ENCODE assay signal across 15 cellular contexts in the genomic region with DNA sequence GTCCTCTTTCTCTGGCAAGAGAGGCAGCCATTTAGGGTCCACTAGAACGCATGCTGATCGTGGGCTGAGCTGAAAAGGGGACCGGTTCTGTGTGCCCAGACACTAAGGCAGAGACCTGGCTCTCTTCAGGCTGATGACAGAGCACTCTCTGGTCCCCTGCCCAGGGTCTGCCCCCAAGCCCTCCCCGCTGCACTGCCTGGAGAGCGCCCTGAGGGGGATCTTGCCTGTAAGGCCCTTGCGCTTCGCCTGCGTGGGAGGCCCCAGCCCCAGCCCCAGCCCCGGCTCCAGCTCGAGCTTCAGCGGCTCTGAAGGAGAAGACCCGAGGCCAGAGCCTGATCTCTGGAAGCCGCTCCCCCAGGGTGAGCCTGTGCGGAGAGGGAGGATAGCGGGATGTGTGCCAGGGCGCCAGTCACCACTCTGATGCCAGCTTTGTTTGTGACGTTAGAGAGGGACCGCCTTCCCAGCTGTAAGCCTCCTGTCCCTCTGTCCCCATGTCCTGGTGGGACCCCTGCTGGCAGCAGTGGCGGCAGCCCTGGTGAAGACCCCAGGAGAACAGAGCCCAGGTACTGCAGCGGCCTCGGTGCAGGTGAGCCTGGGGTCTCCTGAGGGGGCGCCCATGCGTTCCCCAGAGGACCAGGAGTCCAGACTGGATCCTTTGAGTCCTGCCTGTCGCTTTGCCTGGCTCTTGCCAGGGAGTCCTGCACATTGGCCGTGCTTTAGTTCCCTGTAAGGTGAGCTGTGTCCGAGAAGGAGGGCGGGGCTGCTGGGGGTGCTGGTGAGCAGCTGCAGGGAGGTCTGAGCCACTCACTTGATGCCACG. TPM values are rescaled to one million over a fixed set of nuclear protein-coding genes. Genes with fewer than 3 reads are reported as not detected.
DNase-seq lines count a peak whose midpoint lies in the region; ATAC-seq lines count a peak whose summit lies in the region.
"Had no signal": no experiment of that assay in that cellular context is flagged by ENCODE, and none has a peak within 500 bp of the region (broad histone marks: within the 10 kb centered on the region; RNA-seq: fewer than 3 reads in every experiment).

No MANE protein-coding gene starts in this region.

- peak overlapping the region in 1 of 3 donors; percentile 29 for H3K4me3 ChIP-seq in skeletal muscle tissue (ENCODE audit: low read length in 3 of 3)

- peaks cover 25 to 36% (median 26%) of the 10 kb centered on the region in 3 donors for H3K4me1 ChIP-seq in skeletal muscle tissue (ENCODE audit: control insufficient read depth in 3 of 3, insufficient read depth in 3 of 3, low read length in 3 of 3)

- DNase-seq in NCI-H1694 (lab: John Stamatoyannopoulos, UW), result peak; percentile 94
- DNase-seq in inferior parietal cortex (ENCODE audit: extremely low spot score), result peak; percentile 30
- no peak for DNase-seq in activated CD8-positive, alpha-beta memory T cell treated with anti-CD3 and anti-CD28 coated beads, Interleukin-2, amount 50 U/mL, for 4 hours
- no peak for DNase-seq in activated CD4-positive, CD25-positive, alpha-beta regulatory T cell (lab: John Stamatoyannopoulos, UW)
- DNase-seq: activated CD4-positive, alpha-beta T cell treated with anti-CD3 and anti-CD28 coated beads for 1 hour; effector memory CD4-positive, alpha-beta T cell; GDM1; naive thymus-derived CD4-positive, alpha-beta T cell; NCI-H146; NCI-H510A treated with DMSO at 0.1 percent for 48 hours; SIG-M5 had no signal

- peak overlapping the region; percentile 87 for H3K27ac ChIP-seq in cingulate gyrus (ENCODE audit: low read depth, low read length)
- peak overlapping the region; percentile 30 for H3K27ac ChIP-seq in skeletal muscle tissue (ENCODE audit: low read depth, low read length)

- H3K27me3 ChIP-seq in skeletal muscle tissue (ENCODE audit: control insufficient read depth in 3 of 3, insufficient read depth in 3 of 3, low read length in 3 of 3), result no peaks in the 10 kb centered on the region

- ATAC-seq in HG03432 (IDR thresholded peaks at IDR 0.05; ENCODE audit: unreplicated experiment), result no peak
- ATAC-seq in GM21717 (IDR thresholded peaks at IDR 0.05; ENCODE audit: unreplicated experiment), result no peak
- ATAC-seq: naive thymus-derived CD4-positive, alpha-beta T cell had no signal

- peaks cover 27 to 33% (median 30%) of the 10 kb centered on the region in 3 donors for H3K36me3 ChIP-seq in skeletal muscle tissue (ENCODE audit: control insufficient read depth in 3 of 3, insufficient read depth in 3 of 3, low read length in 3 of 3)

- no peaks in the 10 kb centered on the region for H3K9me3 ChIP-seq in skeletal muscle tissue (ENCODE audit: control insufficient read depth in 3 of 3, low read length in 3 of 3)

- peak overlapping the region; percentile 10 to 64 (median 36) for H3K9ac ChIP-seq in skeletal muscle tissue (ENCODE audit: low read depth in 1 of 3, low read length in 3 of 3)

RNA-seq across cellular contexts. Expression of a gene that starts 43.2 kb away (rescaled TPM):
- 2.1 TPM for total RNA-seq in skeletal muscle tissue

Comparison
In these comparisons a context has a peak if more than half of its experiments do, and no peak if none do; other contexts are left out.
1. DNase-seq: peak in NCI-H1694 (single experiment) and inferior parietal cortex (single experiment); none in activated CD8-positive, alpha-beta memory T cell treated with anti-CD3 and anti-CD28 coated beads, Interleukin-2, amount 50 U/mL, for 4 hours (single experiment) and activated CD4-positive, CD25-positive, alpha-beta regulatory T cell (0 of 4).